24 cellular contexts compared by ENCODE assay signal in the genomic region with DNA sequence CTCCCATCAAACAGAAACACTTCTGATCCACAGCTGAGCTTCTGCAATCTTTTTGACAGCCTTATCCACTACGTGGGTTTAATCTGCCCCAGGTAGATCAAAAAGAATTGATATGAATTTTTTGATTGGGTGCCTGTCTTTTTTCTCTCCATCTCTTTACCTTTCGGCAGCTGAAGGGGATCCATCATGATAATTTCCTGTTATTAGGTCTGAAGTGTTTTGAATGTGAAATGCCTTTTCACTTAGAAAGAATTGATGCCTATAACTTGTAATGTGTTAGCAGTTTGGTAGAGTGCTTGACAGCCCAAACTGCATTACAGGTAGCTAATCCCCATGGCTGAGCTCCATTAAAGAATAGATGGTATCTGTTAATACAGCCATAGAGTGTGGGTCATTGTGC.
"Had no signal": no experiment of that assay in that cellular context is flagged by ENCODE, and none has a peak within 500 bp of the region (broad histone marks: within the 10 kb centered on the region; RNA-seq: fewer than 3 reads in every experiment).

No MANE protein-coding gene starts in this region.

- DNase-seq: activated B cell treated with CpG ODN at 0.5 μM for 24 hours; activated CD4-positive, alpha-beta memory T cell treated with anti-CD3 and anti-CD28 coated beads, Interleukin-2, amount 10 ng/mL, durations not matched to agents 7 days and 5 days; activated CD4-positive, alpha-beta T cell treated with anti-CD3 and anti-CD28 coated beads for 1 hour; activated CD4-positive, alpha-beta T cell treated with anti-CD3 and anti-CD28 coated beads for 36 hours; activated CD4-positive, alpha-beta T cell treated with anti-CD3 and anti-CD28 coated beads for 48 hours; activated CD4-positive, alpha-beta T cell treated with anti-CD3 and anti-CD28 coated beads, Interleukin-2, amount 10 ng/mL, durations not matched to agents 7 days and 5 days; activated CD4-positive, alpha-beta T cell treated with anti-CD3 and anti-CD28 coated beads, Interleukin-2, amount 50 U/mL, for 48 hours; activated CD8-positive, alpha-beta memory T cell treated with anti-CD3 and anti-CD28 coated beads for 24 hours; activated CD8-positive, alpha-beta memory T cell treated with anti-CD3 and anti-CD28 coated beads, Interleukin-2, amount 10 ng/mL, durations not matched to agents 7 days and 5 days; activated CD8-positive, alpha-beta memory T cell treated with anti-CD3 and anti-CD28 coated beads, Interleukin-2, amount 50 U/mL, for 48 hours; activated CD8-positive, alpha-beta T cell treated with anti-CD3 and anti-CD28 coated beads, Interleukin-2, amount 10 ng/mL, durations not matched to agents 7 days and 5 days; activated effector memory CD4-positive, alpha-beta T cell treated with Interleukin-2 at 50 U/mL for 16 hours; activated gamma-delta T cell; activated naive CD4-positive, alpha-beta T cell treated with anti-CD3 and anti-CD28 coated beads, Interleukin-2, amount 10 ng/mL, durations not matched to agents 7 days and 5 days; activated naive CD4-positive, alpha-beta T cell treated with Interleukin-2 at 50 U/mL for 16 hours; activated naive CD8-positive, alpha-beta T cell treated with anti-CD3 and anti-CD28 coated beads, Interleukin-2, amount 10 ng/mL, durations not matched to agents 7 days and 5 days; activated naive CD8-positive, alpha-beta T cell treated with anti-CD3 and anti-CD28 coated beads, Interleukin-2, amount 50 U/mL, for 24 hours; activated T-cell treated with anti-CD3 and anti-CD28 coated beads, Interleukin-2, amount 50 U/mL, for 24 hours; activated T-cell treated with anti-CD3 and anti-CD28 coated beads, Interleukin-2, amount 50 U/mL, for 48 hours; amygdala; anterior cingulate cortex; cerebellar nuclear complex; T-helper 2 cell; T-helper 9 cell had no signal

- ATAC-seq: activated CD4-positive, alpha-beta T cell treated with anti-CD3 and anti-CD28 coated beads for 36 hours; activated CD8-positive, alpha-beta memory T cell treated with anti-CD3 and anti-CD28 coated beads, Interleukin-2, amount 10 ng/mL, durations not matched to agents 7 days and 5 days; activated CD8-positive, alpha-beta T cell treated with anti-CD3 and anti-CD28 coated beads, Interleukin-2, amount 10 ng/mL, durations not matched to agents 7 days and 5 days; activated naive CD8-positive, alpha-beta T cell treated with anti-CD3 and anti-CD28 coated beads, Interleukin-2, amount 50 U/mL, for 24 hours had no signal
